Comparison of ENCODE assay signal across 10 cellular contexts in the genomic region with DNA sequence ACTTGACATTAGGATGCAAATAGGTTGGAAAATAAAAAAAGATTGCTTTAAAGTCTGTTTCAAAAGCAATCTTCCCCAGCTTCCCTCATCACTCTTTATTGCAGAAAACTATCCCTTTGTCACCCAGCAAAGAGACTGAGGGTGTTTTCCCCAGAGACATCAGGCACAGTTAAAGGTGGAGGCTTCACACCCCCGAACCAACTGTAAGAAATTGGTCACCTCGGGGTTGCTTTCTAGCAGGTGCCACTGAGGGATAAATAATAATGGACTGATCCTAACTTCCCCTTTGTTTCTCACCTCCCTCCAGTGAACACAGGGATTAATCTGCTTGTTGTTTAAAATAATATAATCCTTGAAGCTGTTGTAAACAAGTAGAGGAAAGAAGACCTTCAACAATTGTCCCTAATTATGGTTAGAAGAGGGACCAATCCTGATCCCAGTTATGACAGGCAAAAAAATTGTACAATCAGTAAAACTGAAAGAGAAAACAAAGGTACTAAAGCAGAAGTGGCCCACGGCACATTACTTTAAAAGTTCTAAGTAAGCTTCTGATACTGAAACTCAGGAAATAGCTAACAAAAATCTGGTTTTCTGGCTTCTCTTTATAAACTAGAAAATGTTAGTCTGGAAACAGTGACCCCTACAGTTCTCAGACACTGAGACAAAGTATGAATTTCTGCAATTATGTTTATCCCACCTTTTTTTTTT. TPM values are rescaled to one million over a fixed set of nuclear protein-coding genes. Genes with fewer than 3 reads are reported as not detected.
DNase-seq lines count a peak whose midpoint lies in the region; ATAC-seq and TF ChIP-seq lines count a peak whose summit lies in the region.
"Had no signal": no experiment of that assay in that cellular context is flagged by ENCODE, and none has a peak within 500 bp of the region (broad histone marks: within the 10 kb centered on the region; RNA-seq: fewer than 3 reads in every experiment).

No MANE protein-coding gene starts in this region.

- H3K4me1 ChIP-seq in adipocyte (ENCODE audit: control insufficient read depth, insufficient read depth, low read length) (no peaks in the 10 kb centered on the region), mammary epithelial cell (ENCODE audit: insufficient read depth, low read length) (no peaks in the 10 kb centered on the region)
- H3K4me1 ChIP-seq: right lobe of liver had no signal

- H3K4me2 ChIP-seq in mammary epithelial cell (ENCODE audit: insufficient read depth, low read depth, low read length) = no peak overlapping the region

- peak; percentile 48 for DNase-seq in GM10248 (ENCODE audit: extremely low spot score)
- peak; percentile 19 for DNase-seq in adipocyte (ENCODE audit: low read depth)
- DNase-seq in kidney glomerular epithelial cell (lab: John Stamatoyannopoulos, UW) = no peak
- no peak for DNase-seq in amygdala (lab: John Stamatoyannopoulos, UW)
- no peak for DNase-seq in mammary epithelial cell
- no peak for DNase-seq in posterior cingulate gyrus
- DNase-seq: NCI-H2171 treated with DMSO at 0.1 percent for 48 hours, right lobe of liver had no signal

- intact Hi-C loops in mammary epithelial cell (cut with micrococcal nuclease) = loop anchor here (10.0 kb wide), 1 partner anchor 585 kb away; no protein-coding TSS in a partner anchor
- intact Hi-C loops in posterior cingulate gyrus (cut with DNase I) = no loop called here

- no TSS peak for BruUV-seq in mammary epithelial cell (replicated peaks; lab: Mats Ljungman, UMichigan)

- H2AFZ ChIP-seq in mammary epithelial cell (ENCODE audit: low read depth, low read length) = no peak overlapping the region

- no peak overlapping the region for H3K9ac ChIP-seq in adipocyte (ENCODE audit: low read length)
- H3K9ac ChIP-seq in mammary epithelial cell (ENCODE audit: insufficient read depth, low read length) = no peak overlapping the region

- H3K4me3 ChIP-seq in adipocyte (ENCODE audit: low read length) = no peak overlapping the region
- H3K4me3 ChIP-seq in mammary epithelial cell (replicated peaks in 1 of 3; ENCODE audit: insufficient read depth in 1 of 3, low read depth in 2 of 3, low read length in 3 of 3) = no peak overlapping the region
- H3K4me3 ChIP-seq: right lobe of liver had no signal

- TF ChIP-seq CTCF in GM10248 (IDR thresholded peaks at IDR 0.05; ENCODE audit: control extremely low read depth, extremely low read depth, low read depth, missing control alignments) (peak; percentile 30), mammary epithelial cell (conservative IDR thresholded peaks at IDR 0.05 in 1 of 2, IDR thresholded peaks at IDR 0.05 in 1 of 2; ENCODE audit: extremely low read depth in 1 of 2, insufficient read depth in 1 of 2, low read depth in 1 of 2, low read length in 2 of 2) (peak in 1 of 2 donors; percentile 8)

- CTCF ChIA-PET in GM10248 (lab: Yijun Ruan, JAX) (interaction anchor here (0.7 to 2.6 kb wide), 6 partner anchors 10 to 161 kb away, joined by 3 to 7 read pairs (median 4); no protein-coding TSS in a partner anchor), mammary epithelial cell (lab: Charles Lee; ENCODE audit: low non-redundant PET) (no interaction called here)

- H3K36me3 ChIP-seq in adipocyte (ENCODE audit: control insufficient read depth, insufficient read depth, low read length, severe bottlenecking) = no peaks in the 10 kb centered on the region
- H3K36me3 ChIP-seq in mammary epithelial cell (ENCODE audit: insufficient read depth, low read length) = no peaks in the 10 kb centered on the region
- H3K36me3 ChIP-seq: right lobe of liver had no signal

- no peaks in the 10 kb centered on the region for H4K20me1 ChIP-seq in mammary epithelial cell (ENCODE audit: insufficient read depth, low read length)

- H3K9me3 ChIP-seq in adipocyte (ENCODE audit: control insufficient read depth, low read length) = no peaks in the 10 kb centered on the region
- H3K9me3 ChIP-seq in mammary epithelial cell (replicated peaks; ENCODE audit: insufficient read depth, low read length) = no peaks in the 10 kb centered on the region
- H3K9me3 ChIP-seq: right lobe of liver had no signal

- no peaks in the 10 kb centered on the region for H3K79me2 ChIP-seq in mammary epithelial cell (ENCODE audit: insufficient read depth, low read length)

- POLR2A ChIA-PET in GM10248 (lab: Yijun Ruan, JAX) = interaction anchor here (0.7 kb wide), 1 partner anchor 92 kb away, joined by 3 read pairs; no protein-coding TSS in a partner anchor

- dilution Hi-C loops in mammary epithelial cell (cut with HindIII; ENCODE audit: low sequenced_read_pairs) = no loop called here

- H3K27ac ChIP-seq in mammary epithelial cell (ENCODE audit: insufficient read depth, low read depth, low read length) = no peak overlapping the region
- H3K27ac ChIP-seq: right lobe of liver had no signal

- H3K27me3 ChIP-seq in adipocyte (replicated peaks; ENCODE audit: control insufficient read depth, insufficient read depth, low read length) (peaks cover 3% of the 10 kb centered on the region), mammary epithelial cell (ENCODE audit: insufficient read depth, low read length) (peaks cover 10% of the 10 kb centered on the region)
- H3K27me3 ChIP-seq: right lobe of liver had no signal

- 28% methylated on average over 3 of the region's 3 CpGs for WGBS in mammary epithelial cell (ENCODE audit: low coverage, missing lambda C conversion rate)

- ATAC-seq in GM19467 (IDR thresholded peaks at IDR 0.05; ENCODE audit: unreplicated experiment) (peak; percentile 89), HG03108 (IDR thresholded peaks at IDR 0.05; ENCODE audit: unreplicated experiment) (peak; percentile 93)

- in situ Hi-C loops in mammary epithelial cell (cut with MboI; ENCODE audit: low sequenced_read_pairs in 2 of 2) = no loop called here

RNA-seq across cellular contexts. Expression of gene PCSK1, which starts 6.6 kb away (rescaled TPM):
- not detected for total RNA-seq in mammary epithelial cell
- polyA plus RNA-seq in mammary epithelial cell = not detected
- polyA minus RNA-seq in mammary epithelial cell = not detected
- total RNA-seq: right lobe of liver had no signal

Comparison
In these comparisons a context has a peak if more than half of its experiments do, and no peak if none do; other contexts are left out.
1. DNase-seq: peak in GM10248 (single experiment) and adipocyte (single experiment); none in kidney glomerular epithelial cell (single experiment), amygdala (0 of 56), mammary epithelial cell (single experiment) and posterior cingulate gyrus (0 of 10).